Comparison of ENCODE assay signal across 8 cellular contexts in genomic region chr2:140910683-140911082, GRCh38.
"Had no signal": no experiment of that assay in that cellular context is flagged by ENCODE, and none has a peak within 500 bp of the region (broad histone marks: within the 10 kb centered on the region; RNA-seq: fewer than 3 reads in every experiment).

No MANE protein-coding gene starts in this region.

- H3K4me3 ChIP-seq: GM12878 had no signal

- FAIRE-seq: G401.6, GM12878, GM12891, GM12892, GM18507, GM19239 had no signal

- DNase-seq: GDM1, GF-D8 had no signal

- ATAC-seq: GM12878 had no signal
